11 cellular contexts compared by ENCODE assay signal in genomic region chr1:6351480-6352137, GRCh38.
A peak's percentile ranks its signal among the peaks of the same experiment; 100 is the strongest.
DNase-seq lines count a peak whose midpoint lies in the region; ATAC-seq lines count a peak whose summit lies in the region.
"Had no signal": no experiment of that assay in that cellular context is flagged by ENCODE, and none has a peak within 500 bp of the region (broad histone marks: within the 10 kb centered on the region; RNA-seq: fewer than 3 reads in every experiment).

No MANE protein-coding gene starts in this region.

- H3K36me3 Mint-ChIP-seq in stimulated activated naive CD8-positive, alpha-beta T cell treated with anti-CD3 and anti-CD28 coated beads, Interleukin-15, Interleukin-2, amounts not matched to agents 100 ng/mL and 50 ng/mL, for 24 hours (ENCODE audit: low read depth): peaks cover 5% of the 10 kb centered on the region

- H3K4me1 Mint-ChIP-seq in stimulated activated naive CD8-positive, alpha-beta T cell treated with anti-CD3 and anti-CD28 coated beads, Interleukin-15, Interleukin-2, amounts not matched to agents 100 ng/mL and 50 ng/mL, for 24 hours (ENCODE audit: low read depth): peaks cover 17% of the 10 kb centered on the region

- no peak for ATAC-seq in stimulated activated naive CD8-positive, alpha-beta T cell treated with anti-CD3 and anti-CD28 coated beads, Interleukin-15, Interleukin-2, amounts not matched to agents 100 U/mL and 50 U/mL, for 24 hours
- no peak for ATAC-seq in activated CD4-positive, CD25-positive, alpha-beta regulatory T cell treated with anti-CD3 and anti-CD28 coated beads, Interleukin-2, amount 50 U/mL, for 24 hours
- no peak for ATAC-seq in HG02798 (IDR thresholded peaks at IDR 0.05; ENCODE audit: poor library complexity, unreplicated experiment)

- no peak overlapping the region for H3K4me3 Mint-ChIP-seq in stimulated activated naive CD8-positive, alpha-beta T cell treated with anti-CD3 and anti-CD28 coated beads, Interleukin-15, Interleukin-2, amounts not matched to agents 100 ng/mL and 50 ng/mL, for 24 hours
- H3K4me3 Mint-ChIP-seq: B cell had no signal

- DNase-seq in stimulated activated naive CD8-positive, alpha-beta T cell treated with anti-CD3 and anti-CD28 coated beads, Interleukin-15, Interleukin-2, amounts not matched to agents 100 U/mL and 50 U/mL, for 24 hours: no peak
- DNase-seq in SHP77 treated with DMSO at 0.1 percent for 48 hours (lab: John Stamatoyannopoulos, UW): peak; percentile 74
- peak; percentile 26 for DNase-seq in kidney tubule cell (ENCODE audit: low spot score)
- DNase-seq in NCI-H526 (lab: John Stamatoyannopoulos, UW): no peak
- DNase-seq in NCI-H146 treated with DMSO at 0.1 percent for 48 hours (lab: John Stamatoyannopoulos, UW; ENCODE audit: unreplicated experiment): no peak
- DNase-seq: stimulated activated CD4-positive, alpha-beta T cell treated with anti-CD3 and anti-CD28 coated beads, Interleukin-2, amount 100 ng/mL, for 24 hours; WERI-Rb-1 had no signal

- H3K27ac Mint-ChIP-seq in stimulated activated naive CD8-positive, alpha-beta T cell treated with anti-CD3 and anti-CD28 coated beads, Interleukin-15, Interleukin-2, amounts not matched to agents 100 ng/mL and 50 ng/mL, for 24 hours: peak overlapping the region; percentile 21
- H3K27ac Mint-ChIP-seq: B cell had no signal

- no peaks in the 10 kb centered on the region for H3K27me3 Mint-ChIP-seq in stimulated activated naive CD8-positive, alpha-beta T cell treated with anti-CD3 and anti-CD28 coated beads, Interleukin-15, Interleukin-2, amounts not matched to agents 100 ng/mL and 50 ng/mL, for 24 hours
- H3K27me3 Mint-ChIP-seq: B cell had no signal

- H3K9me3 Mint-ChIP-seq in stimulated activated naive CD8-positive, alpha-beta T cell treated with anti-CD3 and anti-CD28 coated beads, Interleukin-15, Interleukin-2, amounts not matched to agents 100 ng/mL and 50 ng/mL, for 24 hours: no peaks in the 10 kb centered on the region

Comparison
In these comparisons a context has a peak if more than half of its experiments do, and no peak if none do; other contexts are left out.
1. DNase-seq: peak in SHP77 treated with DMSO at 0.1 percent for 48 hours (single experiment) and kidney tubule cell (single experiment); none in stimulated activated naive CD8-positive, alpha-beta T cell treated with anti-CD3 and anti-CD28 coated beads, Interleukin-15, Interleukin-2, amounts not matched to agents 100 U/mL and 50 U/mL, for 24 hours (single experiment), NCI-H526 (0 of 2) and NCI-H146 treated with DMSO at 0.1 percent for 48 hours (single experiment).